Comparison of ENCODE assay signal across 7 cellular contexts in the genomic region with DNA sequence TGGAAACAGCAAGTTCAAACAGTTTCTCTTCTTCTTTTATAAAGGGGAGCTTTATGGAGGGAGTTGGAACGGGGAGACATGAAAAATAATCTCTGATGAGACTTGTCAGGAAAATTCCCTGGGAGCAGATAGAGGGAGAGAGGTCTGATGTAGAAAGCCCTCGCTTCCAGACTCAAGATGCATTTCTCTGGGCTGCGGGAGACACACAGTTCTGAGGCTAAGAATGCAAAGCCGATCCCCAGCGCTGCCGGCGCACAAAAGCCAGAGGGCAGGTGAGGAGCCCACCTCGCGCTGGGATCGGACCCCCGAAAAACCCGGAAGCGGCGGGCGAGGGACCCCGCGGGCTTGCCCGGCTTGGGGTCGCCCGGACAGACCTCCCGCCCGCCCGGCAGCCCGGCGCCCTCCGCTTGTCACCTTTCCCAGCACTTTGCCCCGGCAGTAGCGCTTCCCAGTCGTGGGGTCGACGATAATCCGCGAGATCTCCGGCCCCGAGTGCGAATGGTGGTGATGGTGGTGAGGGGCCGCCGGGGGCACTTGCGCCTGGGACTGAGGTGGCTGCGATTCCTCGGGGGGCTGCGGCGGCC.
DNase-seq lines count a peak whose midpoint lies in the region; ATAC-seq, FAIRE-seq and TF ChIP-seq lines count a peak whose summit lies in the region.

No MANE protein-coding gene starts in this region.

- H3K4me1 ChIP-seq in mucosa of rectum (ENCODE audit: control insufficient read depth in 2 of 2, insufficient read depth in 2 of 2, low read length in 2 of 2) = peaks cover 3 to 19% of the 10 kb centered on the region in 2 donors

- peaks cover 17 to 23% of the 10 kb centered on the region in 2 donors for H3K36me3 ChIP-seq in mucosa of rectum (ENCODE audit: control insufficient read depth in 2 of 2, insufficient read depth in 2 of 2, low read length in 2 of 2)

- H3K4me3 ChIP-seq in WI38 (ENCODE audit: low read depth, low read length) (peak overlapping the region; percentile 77), epithelial cell of esophagus (ENCODE audit: low read length) (peak overlapping the region; percentile 84), mucosa of rectum (ENCODE audit: low read length in 2 of 2) (peak overlapping the region; percentile 84 to 94)

- H3K9me3 ChIP-seq in mucosa of rectum (ENCODE audit: control insufficient read depth in 2 of 2, low read length in 2 of 2) = no peaks in the 10 kb centered on the region

- FAIRE-seq in urothelium cell line (lab: Jason Lieb, UNC) = no peak

- H3K27me3 ChIP-seq in mucosa of rectum (ENCODE audit: control insufficient read depth in 2 of 2, insufficient read depth in 2 of 2, low read length in 2 of 2) = no peaks in the 10 kb centered on the region

- TF ChIP-seq CTCF in WI38 (IDR thresholded peaks at IDR 0.05; ENCODE audit: low read depth, low read length) (no peak), epithelial cell of esophagus (IDR thresholded peaks at IDR 0.05; ENCODE audit: insufficient read depth, low read depth, low read length, missing control alignments) (no peak)

- DNase-seq in epithelial cell of esophagus (ENCODE audit: low read depth) = peak; percentile 43
- peak; percentile 21 for DNase-seq in urothelium cell line (ENCODE audit: low spot score)

- no peak for TF ChIP-seq POLR2A in GM18505 (IDR thresholded peaks at IDR 0.05; ENCODE audit: borderline replicate concordance, extremely low read depth, insufficient read depth, insufficient read length)

- peak; percentile 3 for ATAC-seq in GM18505 (IDR thresholded peaks at IDR 0.05; ENCODE audit: unreplicated experiment)
- ATAC-seq in HG03354 (IDR thresholded peaks at IDR 0.05; ENCODE audit: poor library complexity, severe bottlenecking, unreplicated experiment) = peak; percentile 0
- no peak for ATAC-seq in HG03196 (IDR thresholded peaks at IDR 0.05; ENCODE audit: unreplicated experiment)

- H3K27ac ChIP-seq in mucosa of rectum (ENCODE audit: low read depth in 2 of 2, low read length in 2 of 2) = peak overlapping the region; percentile 95

- peak overlapping the region; percentile 78 to 95 for H3K9ac ChIP-seq in mucosa of rectum (ENCODE audit: low read depth in 1 of 2, low read length in 2 of 2)
